12 cellular contexts compared by ENCODE assay signal in genomic region chr7:70456729-70457128, GRCh38.
DNase-seq lines count a peak whose midpoint lies in the region; ATAC-seq, FAIRE-seq and TF ChIP-seq lines count a peak whose summit lies in the region.
"Had no signal": no experiment of that assay in that cellular context is flagged by ENCODE, and none has a peak within 500 bp of the region (broad histone marks: within the 10 kb centered on the region; RNA-seq: fewer than 3 reads in every experiment).

No MANE protein-coding gene starts in this region.

- H3K36me3 ChIP-seq in H1 (ENCODE audit: control insufficient read depth in 2 of 4, insufficient read depth in 4 of 4, low read length in 3 of 4): no peaks in the 10 kb centered on the region

- H3K4me2 ChIP-seq in H1 (ENCODE audit: insufficient read depth in 1 of 2, low read depth in 2 of 2, low read length in 2 of 2): no peak overlapping the region

- no peaks in the 10 kb centered on the region for H3K23me2 ChIP-seq in H1 (ENCODE audit: low read depth, low read length)

- H2AK5ac ChIP-seq in H1 (ENCODE audit: low read depth, low read length): no peak overlapping the region

- TF ChIP-seq CTCF in GM20000 (IDR thresholded peaks at IDR 0.05; ENCODE audit: extremely low read depth, missing control alignments) (no peak), H1 (IDR thresholded peaks at IDR 0.05; ENCODE audit: control extremely low read depth in 1 of 3, insufficient read depth in 1 of 3, low read depth in 1 of 3, low read length in 3 of 3) (no peak)

- H4K8ac ChIP-seq in H1 (ENCODE audit: extremely low read depth, insufficient read depth, low read length): no peak overlapping the region; the same call in 1 of the 2 replicates

- H4K20me1 ChIP-seq in H1 (replicated peaks in 1 of 2; ENCODE audit: control insufficient read depth in 1 of 2, insufficient read depth in 2 of 2, low read length in 2 of 2): no peaks in the 10 kb centered on the region

- no peaks in the 10 kb centered on the region for H3K9me3 ChIP-seq in H1 (ENCODE audit: insufficient read depth in 2 of 2, low read depth in 1 of 2, low read length in 1 of 2)

- no peak overlapping the region for H2BK15ac ChIP-seq in H1 (ENCODE audit: low read length)

- no peak overlapping the region for H3K4ac ChIP-seq in H1 (replicated peaks; ENCODE audit: insufficient read length, low read depth, low read length)

- no peaks in the 10 kb centered on the region for H3K79me1 ChIP-seq in H1 (ENCODE audit: low read depth, low read length)

- FAIRE-seq in H1 (lab: Jason Lieb, UNC): no peak

- no peak overlapping the region for H3K4me3 ChIP-seq in H1 (ENCODE audit: extremely low read depth in 1 of 4, insufficient read depth in 2 of 4, low read depth in 3 of 4, low read length in 4 of 4)

- no peak overlapping the region for H4K91ac ChIP-seq in H1 (replicated peaks; ENCODE audit: insufficient read length, low read length)

- H3K4me1 ChIP-seq in H1 (replicated peaks in 1 of 4; ENCODE audit: control insufficient read depth in 3 of 4, insufficient read depth in 4 of 4, low read length in 3 of 4): no peaks in the 10 kb centered on the region

- H3K9ac ChIP-seq in H1 (replicated peaks in 1 of 4; ENCODE audit: extremely low read depth in 1 of 4, low read depth in 3 of 4, low read length in 3 of 4): no peak overlapping the region

- TF ChIP-seq RAD21 in H1 (IDR thresholded peaks at IDR 0.05 in 1 of 2, conservative IDR thresholded peaks at IDR 0.05 in 1 of 2; ENCODE audit: low read depth in 2 of 2, low read length in 2 of 2): no peak

- CTCF ChIA-PET in H1 (lab: Charles Lee; ENCODE audit: partially characterized antibody): no interaction called here

- H3K79me2 ChIP-seq in H1 (ENCODE audit: control insufficient read depth in 1 of 2, insufficient read depth in 2 of 2, low read length in 2 of 2): no peaks in the 10 kb centered on the region

- H3K18ac ChIP-seq in H1 (ENCODE audit: extremely low read depth, low read length): no peak overlapping the region

- no peak overlapping the region for H2AFZ ChIP-seq in H1 (ENCODE audit: low read length)

- H4K5ac ChIP-seq in H1 (ENCODE audit: insufficient read length, low read depth, low read length): no peak overlapping the region

- 86% methylated on average over 4 of the region's 4 CpGs; no CpG with 5 or more reads in 1 of the 2 experiments for WGBS in H1 (ENCODE audit: extremely low coverage in 1 of 2, insufficient coverage in 1 of 2, insufficient read length in 1 of 2, insufficient replicate concordance in 2 of 2, low coverage in 1 of 2, low lambda C conversion rate in 2 of 2, missing lambda C conversion rate in 1 of 2), 2 experiments

- no peak overlapping the region for H3K14ac ChIP-seq in H1 (ENCODE audit: insufficient read length)

- DNase-seq in GM20000 (ENCODE audit: low spot score): peak; percentile 12
- DNase-seq in H1 (ENCODE audit: low read depth in 1 of 2, low spot score in 2 of 2): no peak
- DNase-seq in activated effector memory CD4-positive, alpha-beta T cell treated with anti-CD3 and anti-CD28 coated beads, Interleukin-2, amount 50 U/mL, for 16 hours: no peak
- no peak for DNase-seq in HK-2 (ENCODE audit: unreplicated experiment)
- DNase-seq in stimulated activated CD4-positive, alpha-beta T cell treated with anti-CD3 and anti-CD28 coated beads, Interleukin-4, amount 100 ng/mL, for 1 hour: no peak
- DNase-seq in NCI-H2107 treated with DMSO at 0.1 percent for 48 hours (lab: John Stamatoyannopoulos, UW; ENCODE audit: unreplicated experiment): no peak
- DNase-seq: activated naive CD4-positive, alpha-beta T cell treated with anti-CD3 and anti-CD28 coated beads, Interleukin-2, amount 50 U/mL, for 16 hours; cortex of kidney; NCI-H2171 treated with DMSO at 0.1 percent for 48 hours; nucleus accumbens had no signal

- TF ChIP-seq EP300 in H1 (IDR thresholded peaks at IDR 0.05; ENCODE audit: borderline replicate concordance in 1 of 2, low read depth in 2 of 2, low read length in 2 of 2): no peak

- H2BK120ac ChIP-seq in H1 (replicated peaks; ENCODE audit: low read depth, low read length): no peak overlapping the region

- H3K27me3 ChIP-seq in H1 (replicated peaks in 1 of 4; ENCODE audit: control insufficient read depth in 3 of 4, extremely low read depth in 1 of 4, insufficient read depth in 3 of 4, low read length in 3 of 4): no peaks in the 10 kb centered on the region

- POLR2A ChIA-PET in H1 (lab: Charles Lee; ENCODE audit: partially characterized antibody): no interaction called here

- 0 out of 2 replicates have a peak overlapping the region, but pooled peaks have one; percentile 45 for H2BK12ac ChIP-seq in H1 (ENCODE audit: low read depth, low read length)

- no peak for TF ChIP-seq POLR2A in H1 (IDR thresholded peaks at IDR 0.05; ENCODE audit: control extremely low read depth in 1 of 2, low read depth in 2 of 2, low read length in 2 of 2)

- H2BK5ac ChIP-seq in H1 (ENCODE audit: low read depth, low read length): no peak overlapping the region

- no peak overlapping the region for H3K27ac ChIP-seq in H1 (ENCODE audit: low read depth, low read length)

- no peak overlapping the region for H3K56ac ChIP-seq in H1 (replicated peaks; ENCODE audit: insufficient read length, low read depth, low read length)

- no peak overlapping the region for H2BK20ac ChIP-seq in H1 (ENCODE audit: low read length)

- H3K23ac ChIP-seq in H1 (ENCODE audit: insufficient read length): no peak overlapping the region

- peak; percentile 63 for ATAC-seq in GM18498 (IDR thresholded peaks at IDR 0.05; ENCODE audit: unreplicated experiment)
- peak; percentile 70 for ATAC-seq in HG03108 (IDR thresholded peaks at IDR 0.05; ENCODE audit: unreplicated experiment)

TF ChIP-seq in H1, 55 proteins besides CTCF, POLR2A, EP300 and RAD21:
- no peak for TF ChIP-seq SUZ12 (IDR thresholded peaks at IDR 0.05; ENCODE audit: low read length)
- no peak for TF ChIP-seq YY1 (IDR thresholded peaks at IDR 0.05; ENCODE audit: low read depth, low read length)
- no peak for TF ChIP-seq KDM4A (IDR thresholded peaks at IDR 0.05; ENCODE audit: low read depth, low read length, severe bottlenecking)
- TF ChIP-seq SAP30 (IDR thresholded peaks at IDR 0.05; ENCODE audit: insufficient read depth, insufficient replicate concordance, low read length): no peak
- TF ChIP-seq ATF3 (IDR thresholded peaks at IDR 0.05; ENCODE audit: insufficient read depth, low read depth, low read length): no peak
- TF ChIP-seq E2F6 (IDR thresholded peaks at IDR 0.05): no peak
- no peak for TF ChIP-seq SRF (IDR thresholded peaks at IDR 0.05; ENCODE audit: low read depth, low read length)
- no peak for TF ChIP-seq RFX5 (IDR thresholded peaks at IDR 0.05; ENCODE audit: borderline replicate concordance, low read depth, low read length)
TF ChIP-seq in H1: peak in this region for 0.
